ENCODE assay signal across 24 cellular contexts in the genomic region with DNA sequence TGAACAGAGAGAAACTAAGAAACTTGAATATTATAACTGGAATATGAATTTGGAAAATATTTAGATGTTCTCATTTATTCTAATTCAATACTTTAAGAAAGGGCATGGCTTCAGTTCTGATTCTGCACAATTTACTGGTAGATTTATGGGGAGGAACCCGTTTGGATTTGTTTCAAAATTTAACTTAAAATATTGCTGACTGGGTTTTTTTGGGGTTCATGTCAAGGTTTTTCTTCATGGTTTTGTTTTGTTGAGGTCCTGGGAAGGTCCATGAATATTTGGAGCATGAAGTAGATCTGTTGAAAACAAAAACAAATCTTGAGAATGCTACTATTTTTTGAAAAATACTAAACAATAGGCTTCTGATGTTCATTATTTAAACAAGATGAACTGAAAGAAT.
"Had no signal": no experiment of that assay in that cellular context is flagged by ENCODE, and none has a peak within 500 bp of the region (broad histone marks: within the 10 kb centered on the region; RNA-seq: fewer than 3 reads in every experiment).

No MANE protein-coding gene starts in this region.

- FAIRE-seq: HTR-8/SVneo, RCC 7860 had no signal

- H3K4me2 ChIP-seq: SK-N-SH had no signal

- H3K9me3 ChIP-seq: SK-N-SH had no signal

- H3K27ac ChIP-seq: HL-60 had no signal

- H3K9ac ChIP-seq: SK-N-SH had no signal

- ATAC-seq: T-cell had no signal

- DNase-seq: KBM-7, MV-4-11, NCI-H1048, NCI-H1105, NCI-H1417, NCI-H1436 treated with DMSO at 0.1 percent for 48 hours, NCI-H1694, NCI-H1930, NCI-H2081, NCI-H2107, NCI-H2227 treated with DMSO at 0.1 percent for 48 hours, NCI-H446, NCI-H510A, NCI-H524 treated with DMSO at 0.1 percent for 48 hours, NCI-H69, NCI-H774, RPMI8226, SHP77, SK-N-SH, SW 1271, T-cell had no signal
